ENCODE assay signal across 9 cellular contexts in genomic region chr3:50204804-50205718, GRCh38. TPM values are rescaled to one million over a fixed set of nuclear protein-coding genes. Genes with fewer than 3 reads are reported as not detected.
A peak's percentile ranks its signal among the peaks of the same experiment; 100 is the strongest.
DNase-seq lines count a peak whose midpoint lies in the region; ATAC-seq, FAIRE-seq and TF ChIP-seq lines count a peak whose summit lies in the region.
"Had no signal": no experiment of that assay in that cellular context is flagged by ENCODE, and none has a peak within 500 bp of the region (broad histone marks: within the 10 kb centered on the region; RNA-seq: fewer than 3 reads in every experiment).

SLC38A3 (plus strand) TSS chr3:50205271; CDS start chr3:50214200, 8,929 bp downstream.

- no TSS peak for BruUV-seq in endothelial cell of umbilical vein (replicated peaks; lab: Mats Ljungman, UMichigan)

- H3K4me3 ChIP-seq in GM23338 (peak within 1 kb of the TSS; percentile 75), Peyer's patch (peak within 1 kb of the TSS; percentile 15 to 49 (median 38)), endothelial cell of umbilical vein (replicated peaks in 1 of 3; ENCODE audit: insufficient read depth in 1 of 3, low read depth in 1 of 3, low read length in 3 of 3) (peak within 1 kb of the TSS in 2 of 3 experiments; percentile 27 to 36)

- peak within 1 kb of the TSS; percentile 94 for H3K4me2 ChIP-seq in GM23338
- H3K4me2 ChIP-seq in endothelial cell of umbilical vein (ENCODE audit: insufficient read depth, low read length), result peak within 1 kb of the TSS; percentile 59

- H3K36me3 ChIP-seq in GM23338 (ENCODE audit: insufficient read depth) (no peaks in the 10 kb centered on the region), Peyer's patch (no peaks in the 10 kb centered on the region), endothelial cell of umbilical vein (ENCODE audit: control insufficient read depth in 2 of 2, extremely low read depth in 1 of 2, insufficient read depth in 2 of 2, low read length in 2 of 2) (no peaks in the 10 kb centered on the region)

- FAIRE-seq in endothelial cell of umbilical vein (lab: Jason Lieb, UNC), result no peak

- H3F3A ChIP-seq in GM23338 (replicated peaks; ENCODE audit: low read depth), result 0 out of 2 replicates have a peak, but pooled peaks cover 4% of the 10 kb centered on the region

- H3K9ac ChIP-seq in endothelial cell of umbilical vein (replicated peaks; ENCODE audit: extremely low read depth, insufficient read depth, low read length), result no peak within 1 kb of the TSS

- H3K27ac Mint-ChIP-seq in GM23338 (no peak within 1 kb of the TSS), nephron progenitor cell (no peak within 1 kb of the TSS)

- H3K4me3 Mint-ChIP-seq in GM23338 (peak within 1 kb of the TSS; percentile 67), nephron progenitor cell (peak within 1 kb of the TSS; percentile 77)

- no peaks in the 10 kb centered on the region for H3K9me1 ChIP-seq in endothelial cell of umbilical vein (replicated peaks; ENCODE audit: control insufficient read depth, extremely low read depth, insufficient read depth, low read length)

- H3K27ac ChIP-seq in GM23338 (ENCODE audit: low read depth) (no peak within 1 kb of the TSS), Peyer's patch (no peak within 1 kb of the TSS), endothelial cell of umbilical vein (ENCODE audit: insufficient read depth, low read depth, low read length) (no peak within 1 kb of the TSS)

- CTCF ChIA-PET in endothelial cell of umbilical vein (lab: Charles Lee), result interaction anchor here (1.1 to 4.8 kb wide), 3 partner anchors 11 to 21 kb away, joined by 3 to 43 read pairs (median 34); no protein-coding TSS in a partner anchor

- POLR2A ChIA-PET in endothelial cell of umbilical vein (lab: Charles Lee), result interaction anchor here (0.6 kb wide), 1 partner anchor 58 kb away, joined by 16 read pairs; no protein-coding TSS in a partner anchor

- H3K9me3 ChIP-seq in Peyer's patch (no peaks in the 10 kb centered on the region), endothelial cell of umbilical vein (replicated peaks; ENCODE audit: control insufficient read depth, insufficient read depth, low read length) (no peaks in the 10 kb centered on the region)

- no peak for TF ChIP-seq CTCF in GM23338 (conservative IDR thresholded peaks at IDR 0.05; ENCODE audit: low read depth in 2 of 2)
- no peak for TF ChIP-seq CTCF in Peyer's patch (IDR thresholded peaks at IDR 0.05)
- TF ChIP-seq CTCF in endothelial cell of umbilical vein (IDR thresholded peaks at IDR 0.05; ENCODE audit: extremely low read depth in 1 of 2, insufficient read depth in 1 of 2, low read depth in 1 of 2, low read length in 2 of 2), result no peak
- TF ChIP-seq CTCF in nephron progenitor cell (IDR thresholded peaks at IDR 0.05), result no peak

- H3K9me2 ChIP-seq in GM23338 (ENCODE audit: insufficient read depth), result no peaks in the 10 kb centered on the region

- peak; percentile 72 for ATAC-seq in GM23338
- ATAC-seq in HG02759 (IDR thresholded peaks at IDR 0.05; ENCODE audit: unreplicated experiment), result no peak
- ATAC-seq in GM19455 (IDR thresholded peaks at IDR 0.05; ENCODE audit: unreplicated experiment), result no peak
- ATAC-seq in HG03025 (IDR thresholded peaks at IDR 0.05; ENCODE audit: low FRiP score, unreplicated experiment), result no peak
- no peak for ATAC-seq in HG03354 (IDR thresholded peaks at IDR 0.05; ENCODE audit: poor library complexity, severe bottlenecking, unreplicated experiment)

- DNase-seq in GM23338 (ENCODE audit: low spot score), result peak; percentile 83
- no peak for DNase-seq in Peyer's patch
- peak; percentile 31 for DNase-seq in endothelial cell of umbilical vein (ENCODE audit: low read depth, low spot score)
- DNase-seq in nephron progenitor cell, result peak; percentile 82

- dilution Hi-C loops in endothelial cell of umbilical vein (cut with MboI; ENCODE audit: extremely low pct_ligation_motif_present, low sequenced_read_pairs), result no loop called here

- H3K27me3 ChIP-seq in GM23338 (ENCODE audit: insufficient read depth) (peaks cover 29% of the 10 kb centered on the region), Peyer's patch (peaks cover 0 to 23% of the 10 kb centered on the region in 2 donors), endothelial cell of umbilical vein (ENCODE audit: control insufficient read depth in 2 of 2, insufficient read depth in 2 of 2, low read length in 2 of 2) (peaks cover 18% of the 10 kb centered on the region in 2 experiments)

- H4K20me1 ChIP-seq in GM23338 (replicated peaks; ENCODE audit: insufficient read depth) (no peaks in the 10 kb centered on the region), endothelial cell of umbilical vein (replicated peaks; ENCODE audit: control insufficient read depth, extremely low read depth, insufficient read depth, low read length) (no peaks in the 10 kb centered on the region)

- H3K36me3 Mint-ChIP-seq in GM23338 (ENCODE audit: low read depth) (no peaks in the 10 kb centered on the region), nephron progenitor cell (ENCODE audit: low read depth) (no peaks in the 10 kb centered on the region)
- H3K36me3 Mint-ChIP-seq: IgD-negative memory B cell had no signal

- peaks cover 14% of the 10 kb centered on the region for H3K4me1 Mint-ChIP-seq in GM23338
- H3K4me1 Mint-ChIP-seq in nephron progenitor cell, result peaks cover 47% of the 10 kb centered on the region

- intact Hi-C loops in endothelial cell of umbilical vein (cut with micrococcal nuclease), result no loop called here

- H3K27me3 Mint-ChIP-seq in GM23338 (ENCODE audit: insufficient read depth, low read depth, poor library complexity), result peaks cover 27% of the 10 kb centered on the region
- H3K27me3 Mint-ChIP-seq in nephron progenitor cell (ENCODE audit: low read depth, poor library complexity), result peaks cover 28% of the 10 kb centered on the region

- TF ChIP-seq POLR2A in Peyer's patch (IDR thresholded peaks at IDR 0.05), result no peak
- no peak for TF ChIP-seq POLR2A in endothelial cell of umbilical vein (IDR thresholded peaks at IDR 0.05; ENCODE audit: low read depth, low read length)

- H3K4me1 ChIP-seq in GM23338 (ENCODE audit: insufficient read depth), result no peaks in the 10 kb centered on the region
- peaks cover 4 to 18% (median 11%) of the 10 kb centered on the region in 4 donors for H3K4me1 ChIP-seq in Peyer's patch
- peaks cover 3% of the 10 kb centered on the region for H3K4me1 ChIP-seq in endothelial cell of umbilical vein (ENCODE audit: control insufficient read depth, extremely low read depth, insufficient read depth, low read length)

- no peaks in the 10 kb centered on the region for H3K79me2 ChIP-seq in GM23338 (replicated peaks; ENCODE audit: insufficient read depth)
- H3K79me2 ChIP-seq in endothelial cell of umbilical vein (ENCODE audit: control insufficient read depth, insufficient read depth, low read length), result no peaks in the 10 kb centered on the region

- no peaks in the 10 kb centered on the region for H3K9me3 Mint-ChIP-seq in GM23338
- H3K9me3 Mint-ChIP-seq in nephron progenitor cell, result no peaks in the 10 kb centered on the region

- peak within 1 kb of the TSS; percentile 94 for H2AFZ ChIP-seq in GM23338
- peak within 1 kb of the TSS; percentile 39 for H2AFZ ChIP-seq in endothelial cell of umbilical vein (ENCODE audit: low read depth, low read length)

TF ChIP-seq in GM23338, 12 proteins besides CTCF, POLR2A, EP300 and RAD21 (continues in another document):
- TF ChIP-seq ZNF331 (CRISPR knock-in tag; IDR thresholded peaks at IDR 0.05; ENCODE audit: low read depth), result no peak

TF ChIP-seq in endothelial cell of umbilical vein, 7 proteins besides CTCF, POLR2A, EP300 and RAD21:
- TF ChIP-seq JUN (IDR thresholded peaks at IDR 0.05; ENCODE audit: borderline replicate concordance, insufficient read depth, insufficient read length, low read depth), result no peak
- no peak for TF ChIP-seq GATA2 (IDR thresholded peaks at IDR 0.05; ENCODE audit: insufficient read depth, insufficient read length, low read depth, low read length)
- TF ChIP-seq MYC (IDR thresholded peaks at IDR 0.05; ENCODE audit: low read depth, low read length), result no peak
- TF ChIP-seq POLR2AphosphoS5 (IDR thresholded peaks at IDR 0.05; ENCODE audit: insufficient read depth, low read depth, low read length), result no peak
- peak; percentile 75 for TF ChIP-seq EZH2 (IDR thresholded peaks at IDR 0.05; ENCODE audit: borderline replicate concordance, low read depth, low read length, severe bottlenecking)
TF ChIP-seq in endothelial cell of umbilical vein: peak in this region for 1.

RNA-seq across cellular contexts. Expression of gene SLC38A3, which starts in this region (rescaled TPM):
- total RNA-seq in GM23338 (2014; rRNA removed; shearing (Covaris generic)), result 0.28 and 3.0 TPM in 2 replicates
- polyA plus RNA-seq in GM23338 (2016; fragmentation: Nextera tagmentation; extraction: Ambion mirVana) (0.68 and 1.3 TPM in 2 replicates), endothelial cell of umbilical vein (0.94 and 1.1 TPM in 2 replicates)
- total RNA-seq in Peyer's patch (1 to 10 TPM in 1 of 4 donors, not detected in 3; 1.3 TPM), endothelial cell of umbilical vein (0.60 and 0.65 TPM in 2 replicates)
- 0.21 and 0.23 TPM in 2 replicates for polyA plus RNA-seq in endothelial cell of umbilical vein (2011; cell fraction: cytosol; rRNA removed)
- polyA plus RNA-seq in endothelial cell of umbilical vein (2011; cell fraction: nucleus; rRNA removed), result 1.0 and 1.2 TPM in 2 replicates
- 0.24 TPM in 1 of 2 replicates, not detected in the other for polyA plus RNA-seq in endothelial cell of umbilical vein (2012)
- polyA minus RNA-seq in endothelial cell of umbilical vein, result not detected in 2 replicates
- polyA minus RNA-seq in endothelial cell of umbilical vein (2011; cell fraction: cytosol; rRNA and poly(A)+ RNA removed), result not detected
- polyA minus RNA-seq in endothelial cell of umbilical vein (2011; cell fraction: nucleus; rRNA and poly(A)+ RNA removed), result 0.72 and 0.77 TPM in 2 replicates
- polyA plus RNA-seq: IgD-negative memory B cell had no signal

Comparison
In these comparisons a context has a peak if more than half of its experiments do, and no peak if none do; other contexts are left out.
1. DNase-seq: peak in GM23338 (single experiment), endothelial cell of umbilical vein (single experiment) and nephron progenitor cell (single experiment); none in Peyer's patch (0 of 3).
2. Peak in every context shown above with its lines, with median percentiles within 50 percentile points of each other: H3K4me3 ChIP-seq.